8 cellular contexts compared by ENCODE assay signal in genomic region chr9:91758491-91758981, GRCh38.
DNase-seq lines count a peak whose midpoint lies in the region; ATAC-seq and TF ChIP-seq lines count a peak whose summit lies in the region.

No MANE protein-coding gene starts in this region.

- no peak for TF ChIP-seq POLR2A in thyroid gland (IDR thresholded peaks at IDR 0.05)

- H3K9me3 Mint-ChIP-seq in activated T-helper 1 cell treated with anti-CD3 and anti-CD28 coated beads, Interleukin-12 subunit alpha, Interleukin-12 subunit beta, Interleukin-2, Interleukin-4 antibody, amounts not matched to agents 30 ng/mL and 10 ng/mL and 1 ng/mL, durations not matched to agents 14 hours and 24 hours and 36 hours = no peaks in the 10 kb centered on the region

- no peaks in the 10 kb centered on the region for H3K27me3 ChIP-seq in Loucy (ENCODE audit: insufficient read depth, low read length, poor library complexity, severe bottlenecking)
- H3K27me3 ChIP-seq in thyroid gland = no peaks in the 10 kb centered on the region
- no peaks in the 10 kb centered on the region for H3K27me3 ChIP-seq in ascending aorta

- DNase-seq in SKM-1 (lab: John Stamatoyannopoulos, UW; ENCODE audit: unreplicated experiment) = peak; percentile 3
- DNase-seq in SKM-1 treated with dmso at 0.1 percent for 144 hours (lab: John Stamatoyannopoulos, UW; ENCODE audit: unreplicated experiment) = no peak
- DNase-seq in activated T-helper 1 cell treated with anti-CD3 and anti-CD28 coated beads, Interleukin-12 subunit alpha, Interleukin-12 subunit beta, Interleukin-2, Interleukin-4 antibody, amounts not matched to agents 30 ng/mL and 10 ng/mL and 1 ng/mL, durations not matched to agents 14 hours and 24 hours and 36 hours (ENCODE audit: low spot score) = peak; percentile 12
- DNase-seq in iPS-NIHi7 (ENCODE audit: extremely low spot score) = peak; percentile 81
- DNase-seq in thyroid gland = peak; percentile 39 to 47
- DNase-seq in ascending aorta (ENCODE audit: low spot score in 2 of 2) = no peak

- H3K4me1 ChIP-seq in Loucy (ENCODE audit: insufficient read depth, low read length, poor library complexity, severe bottlenecking) = no peaks in the 10 kb centered on the region
- H3K4me1 ChIP-seq in thyroid gland = no peaks in the 10 kb centered on the region
- no peaks in the 10 kb centered on the region for H3K4me1 ChIP-seq in ascending aorta

- H3K4me3 ChIP-seq in Loucy (ENCODE audit: low read length, poor library complexity, severe bottlenecking) (no peak overlapping the region), thyroid gland (replicated peaks in 1 of 3) (no peak overlapping the region), ascending aorta (no peak overlapping the region)

- peaks cover 11% of the 10 kb centered on the region for H3K27me3 Mint-ChIP-seq in activated T-helper 1 cell treated with anti-CD3 and anti-CD28 coated beads, Interleukin-12 subunit alpha, Interleukin-12 subunit beta, Interleukin-2, Interleukin-4 antibody, amounts not matched to agents 30 ng/mL and 10 ng/mL and 1 ng/mL, durations not matched to agents 14 hours and 24 hours and 36 hours (ENCODE audit: insufficient read depth)

- no peaks in the 10 kb centered on the region for H3K9me2 ChIP-seq in Loucy (replicated peaks; ENCODE audit: low read depth, low read length)

- intact Hi-C loops in activated T-helper 1 cell treated with anti-CD3 and anti-CD28 coated beads, Interleukin-12 subunit alpha, Interleukin-12 subunit beta, Interleukin-2, Interleukin-4 antibody, amounts not matched to agents 30 ng/mL and 10 ng/mL and 1 ng/mL, durations not matched to agents 14 hours and 24 hours and 36 hours (cut with micrococcal nuclease) = no loop called here
- intact Hi-C loops in thyroid gland (cut with DNase I) = no loop called here
- intact Hi-C loops in ascending aorta (cut with DNase I) = no loop called here

- H3F3A ChIP-seq in Loucy (ENCODE audit: low read depth) = no peaks in the 10 kb centered on the region

- no peak overlapping the region for H3K4me2 ChIP-seq in Loucy (ENCODE audit: low read depth, low read length, poor library complexity, severe bottlenecking)

- TF ChIP-seq CTCF in Loucy (conservative IDR thresholded peaks at IDR 0.05; ENCODE audit: low read length) (peak; percentile 91), thyroid gland (IDR thresholded peaks at IDR 0.05) (peak in 4 of 6 experiments; percentile 40 to 52 (median 49)), ascending aorta (IDR thresholded peaks at IDR 0.05) (no peak)

- H3K4me1 Mint-ChIP-seq in activated T-helper 1 cell treated with anti-CD3 and anti-CD28 coated beads, Interleukin-12 subunit alpha, Interleukin-12 subunit beta, Interleukin-2, Interleukin-4 antibody, amounts not matched to agents 30 ng/mL and 10 ng/mL and 1 ng/mL, durations not matched to agents 14 hours and 24 hours and 36 hours (ENCODE audit: low read depth) = no peaks in the 10 kb centered on the region

- H3K79me2 ChIP-seq in Loucy (ENCODE audit: insufficient read depth, low read length) = no peaks in the 10 kb centered on the region

- H3K9me3 ChIP-seq in Loucy (ENCODE audit: insufficient read depth, low read depth, low read length) = no peaks in the 10 kb centered on the region
- no peaks in the 10 kb centered on the region for H3K9me3 ChIP-seq in thyroid gland
- H3K9me3 ChIP-seq in ascending aorta = no peaks in the 10 kb centered on the region

- WGBS in thyroid gland, 2 donors = 60 to 61% methylated on average over 5 of the region's 5 CpGs

- H3K36me3 Mint-ChIP-seq in activated T-helper 1 cell treated with anti-CD3 and anti-CD28 coated beads, Interleukin-12 subunit alpha, Interleukin-12 subunit beta, Interleukin-2, Interleukin-4 antibody, amounts not matched to agents 30 ng/mL and 10 ng/mL and 1 ng/mL, durations not matched to agents 14 hours and 24 hours and 36 hours (ENCODE audit: low read depth) = no peaks in the 10 kb centered on the region

- H3K9ac ChIP-seq in Loucy (ENCODE audit: low read depth, low read length, poor library complexity, severe bottlenecking) = no peak overlapping the region

- H3K36me3 ChIP-seq in Loucy (ENCODE audit: insufficient read depth, low read length) (no peaks in the 10 kb centered on the region), thyroid gland (no peaks in the 10 kb centered on the region), ascending aorta (no peaks in the 10 kb centered on the region)

- no peak overlapping the region for H2AFZ ChIP-seq in Loucy (ENCODE audit: low read length)

- no peak overlapping the region for H3K27ac ChIP-seq in thyroid gland
- H3K27ac ChIP-seq in ascending aorta = no peak overlapping the region

- no peak overlapping the region for H3K27ac Mint-ChIP-seq in activated T-helper 1 cell treated with anti-CD3 and anti-CD28 coated beads, Interleukin-12 subunit alpha, Interleukin-12 subunit beta, Interleukin-2, Interleukin-4 antibody, amounts not matched to agents 30 ng/mL and 10 ng/mL and 1 ng/mL, durations not matched to agents 14 hours and 24 hours and 36 hours

- H4K20me1 ChIP-seq in Loucy (ENCODE audit: insufficient read depth, low read length, poor library complexity, severe bottlenecking) = no peaks in the 10 kb centered on the region

- H3K4me3 Mint-ChIP-seq in activated T-helper 1 cell treated with anti-CD3 and anti-CD28 coated beads, Interleukin-12 subunit alpha, Interleukin-12 subunit beta, Interleukin-2, Interleukin-4 antibody, amounts not matched to agents 30 ng/mL and 10 ng/mL and 1 ng/mL, durations not matched to agents 14 hours and 24 hours and 36 hours = no peak overlapping the region

- peak; percentile 67 for ATAC-seq in GM21786 (IDR thresholded peaks at IDR 0.05; ENCODE audit: unreplicated experiment)

Comparison
In these comparisons a context has a peak if more than half of its experiments do, and no peak if none do; other contexts are left out.
1. DNase-seq: peak in SKM-1 (single experiment), activated T-helper 1 cell treated with anti-CD3 and anti-CD28 coated beads, Interleukin-12 subunit alpha, Interleukin-12 subunit beta, Interleukin-2, Interleukin-4 antibody, amounts not matched to agents 30 ng/mL and 10 ng/mL and 1 ng/mL, durations not matched to agents 14 hours and 24 hours and 36 hours (single experiment), iPS-NIHi7 (single experiment) and thyroid gland (2 of 2); none in SKM-1 treated with dmso at 0.1 percent for 144 hours (single experiment) and ascending aorta (0 of 2).
2. CTCF ChIP-seq: peak in Loucy (single experiment) and thyroid gland (4 of 6); none in ascending aorta (0 of 3).